In the genomic region with DNA sequence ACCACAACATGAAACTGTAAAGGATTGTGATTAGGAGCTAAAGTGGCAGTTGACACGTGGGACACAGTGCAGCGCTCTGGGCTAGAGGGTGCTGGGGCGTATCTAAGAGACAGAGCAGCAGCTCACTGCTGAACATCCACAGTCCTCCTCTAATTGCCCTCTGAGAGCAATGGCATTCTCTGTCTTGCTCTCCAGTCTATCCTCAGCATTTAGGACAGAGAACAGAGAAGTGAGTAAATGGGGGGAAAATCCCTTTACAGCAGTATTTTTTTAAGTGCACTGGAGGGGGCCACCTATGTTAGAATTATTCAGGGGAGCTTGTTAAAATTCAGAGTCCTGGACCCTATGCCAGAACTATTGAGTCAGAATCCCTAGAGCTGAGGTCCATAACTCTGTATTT, we compare ENCODE assay signal across 15 cellular contexts. TPM values are rescaled to one million over a fixed set of nuclear protein-coding genes. Genes with fewer than 3 reads are reported as not detected.
DNase-seq lines count a peak whose midpoint lies in the region; ATAC-seq, FAIRE-seq and TF ChIP-seq lines count a peak whose summit lies in the region.
"Had no signal": no experiment of that assay in that cellular context is flagged by ENCODE, and none has a peak within 500 bp of the region (broad histone marks: within the 10 kb centered on the region; RNA-seq: fewer than 3 reads in every experiment).

No MANE protein-coding gene starts in this region.

- H3K27me3 Mint-ChIP-seq in activated T-helper 17 cell treated with anti-CD3 and anti-CD28 coated beads, Interleukin-2, amount 50 U/mL, for 72 hours = no peaks in the 10 kb centered on the region

- TF ChIP-seq CTCF in esophagus squamous epithelium (IDR thresholded peaks at IDR 0.05) = no peak

- H3K9me3 Mint-ChIP-seq in activated T-helper 17 cell treated with anti-CD3 and anti-CD28 coated beads, Interleukin-2, amount 50 U/mL, for 72 hours = no peaks in the 10 kb centered on the region

- no peak overlapping the region for H3K4me3 ChIP-seq in esophagus squamous epithelium
- H3K4me3 ChIP-seq: gastrocnemius medialis had no signal

- no peaks in the 10 kb centered on the region for H3K36me3 ChIP-seq in esophagus squamous epithelium
- H3K36me3 ChIP-seq: gastrocnemius medialis had no signal

- no peaks in the 10 kb centered on the region for H3K9me3 ChIP-seq in esophagus squamous epithelium
- H3K9me3 ChIP-seq: gastrocnemius medialis had no signal

- peak; percentile 87 for FAIRE-seq in GM12892 (lab: Jason Lieb, UNC)
- FAIRE-seq: astrocyte, small intestine had no signal

- no peaks in the 10 kb centered on the region for H3K36me3 Mint-ChIP-seq in activated T-helper 17 cell treated with anti-CD3 and anti-CD28 coated beads, Interleukin-2, amount 50 U/mL, for 72 hours (ENCODE audit: low read depth)

- peaks cover 15% of the 10 kb centered on the region for H3K4me1 Mint-ChIP-seq in activated T-helper 17 cell treated with anti-CD3 and anti-CD28 coated beads, Interleukin-2, amount 50 U/mL, for 72 hours

- WGBS in esophagus squamous epithelium, 2 donors = 82 to 88% methylated on average over 3 of the region's 3 CpGs

- no peaks in the 10 kb centered on the region for H3K27me3 ChIP-seq in esophagus squamous epithelium
- H3K27me3 ChIP-seq: gastrocnemius medialis had no signal

- TF ChIP-seq POLR2A in GM12892 (IDR thresholded peaks at IDR 0.05; ENCODE audit: low read depth, low read length) (no peak), esophagus squamous epithelium (IDR thresholded peaks at IDR 0.05) (no peak)

- no peak overlapping the region for H3K27ac ChIP-seq in esophagus squamous epithelium
- H3K27ac ChIP-seq: gastrocnemius medialis had no signal

- DNase-seq in GM12892 (ENCODE audit: insufficient read length) (no peak), amygdala (lab: John Stamatoyannopoulos, UW) (no peak), UCSD-AML1 (lab: John Stamatoyannopoulos, UW; ENCODE audit: unreplicated experiment) (no peak), esophagus squamous epithelium (lab: John Stamatoyannopoulos, UW) (no peak), nucleus accumbens (lab: John Stamatoyannopoulos, UW) (no peak)
- DNase-seq: effector CD4-positive, alpha-beta T cell; gastrocnemius medialis; kidney glomerular epithelial cell; small intestine; T-helper 9 cell had no signal

- H3K27ac Mint-ChIP-seq in activated T-helper 17 cell treated with anti-CD3 and anti-CD28 coated beads, Interleukin-2, amount 50 U/mL, for 72 hours = no peak overlapping the region

- ATAC-seq in GM19395 (IDR thresholded peaks at IDR 0.05; ENCODE audit: unreplicated experiment) = peak; percentile 59
- peak; percentile 54 for ATAC-seq in HG02885 (IDR thresholded peaks at IDR 0.05; ENCODE audit: poor library complexity, unreplicated experiment)
- ATAC-seq in activated T-helper 17 cell treated with anti-CD3 and anti-CD28 coated beads, Interleukin-2, amount 50 U/mL, for 72 hours (replicated peaks) = peak; percentile 43
- ATAC-seq: gastrocnemius medialis had no signal

- intact Hi-C loops in esophagus squamous epithelium (cut with DNase I) = no loop called here

- peak overlapping the region; percentile 29 for H3K4me3 Mint-ChIP-seq in activated T-helper 17 cell treated with anti-CD3 and anti-CD28 coated beads, Interleukin-2, amount 50 U/mL, for 72 hours

- H3K4me1 ChIP-seq in esophagus squamous epithelium = peaks cover 11 to 59% (median 12%) of the 10 kb centered on the region in 3 donors

RNA-seq across cellular contexts. Expression of a gene that starts 4.2 kb away (rescaled TPM):
- polyA plus RNA-seq in GM12892 (2012; ENCODE audit: missing spikeins) = 22.3 TPM
- 10 to 100 TPM in 1 of 2 donors, 1 to 10 TPM in 1; 8.6 to 18.0 TPM for total RNA-seq in activated T-helper 17 cell treated with anti-CD3 and anti-CD28 coated beads, Interleukin-2, amount 50 U/mL, for 72 hours
- total RNA-seq in esophagus squamous epithelium = 10 to 100 TPM; 41.2 to 83.1 (median 60.5) TPM
- polyA plus RNA-seq: neural cell had no signal
